Comparison of ENCODE assay signal across 8 cellular contexts in the genomic region with DNA sequence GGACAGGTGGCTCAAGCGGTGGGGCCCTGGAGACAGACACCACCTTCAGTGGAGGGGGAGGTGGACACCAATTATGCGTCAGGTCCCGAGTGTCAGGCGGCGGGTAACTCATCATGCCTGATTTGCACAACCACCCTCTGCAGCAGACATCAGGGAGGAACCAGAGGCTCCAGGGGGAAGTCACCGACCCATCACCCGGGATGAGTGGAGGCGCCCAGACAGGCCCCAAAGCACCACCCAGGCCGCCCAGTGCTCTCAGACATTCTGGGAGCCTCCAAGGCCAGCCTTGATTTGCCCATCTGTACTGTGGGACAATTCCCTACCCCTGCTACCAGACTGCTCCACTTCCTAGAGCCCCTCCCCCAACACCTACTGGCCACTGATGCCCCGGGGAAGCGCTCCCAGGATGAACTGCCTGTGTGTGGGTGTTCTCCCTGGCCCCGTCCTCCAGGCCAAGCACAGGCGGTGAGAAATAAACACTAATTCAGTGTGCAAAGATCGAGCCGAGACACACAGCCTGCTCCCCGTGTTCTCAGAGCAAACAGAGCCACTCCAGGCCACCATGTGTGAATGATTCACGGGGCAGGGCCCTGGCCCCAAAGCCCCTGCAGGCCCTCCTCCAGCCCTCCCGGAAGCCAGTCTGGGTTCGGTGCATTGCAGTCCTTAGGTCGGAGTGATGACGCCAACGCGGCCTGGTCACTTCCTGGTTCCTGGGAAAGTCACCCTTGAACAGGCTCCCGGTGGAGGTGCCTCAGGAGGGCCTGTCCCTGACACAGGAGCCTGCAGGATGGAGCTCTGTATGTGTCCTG.
DNase-seq lines count a peak whose midpoint lies in the region; ATAC-seq and TF ChIP-seq lines count a peak whose summit lies in the region.

No MANE protein-coding gene starts in this region.

- DNase-seq in astrocyte of the spinal cord (ENCODE audit: low read depth, low spot score) (peak; percentile 83), heart left ventricle (peak; percentile 69 to 86 (median 78)), NCI-H128 (lab: John Stamatoyannopoulos, UW; ENCODE audit: unreplicated experiment) (no peak), cortex of kidney (lab: John Stamatoyannopoulos, UW) (no peak), dedifferentiated amniotic fluid mesenchymal stem cell (ENCODE audit: extremely low spot score) (no peak)
- no peak for DNase-seq in activated CD4-positive, alpha-beta T cell treated with anti-CD3 and anti-CD28 coated beads for 48 hours

- no peaks in the 10 kb centered on the region for H3K9me3 ChIP-seq in BLaER1
- H3K9me3 ChIP-seq in heart left ventricle: no peaks in the 10 kb centered on the region
- H3K9me3 ChIP-seq in parathyroid adenoma (ENCODE audit: control insufficient read depth, low read length): no peaks in the 10 kb centered on the region

- peaks cover 26% of the 10 kb centered on the region for H3K79me2 ChIP-seq in parathyroid adenoma

- no peak overlapping the region for H2AFZ ChIP-seq in parathyroid adenoma

- H3K27ac ChIP-seq in BLaER1: peak overlapping the region; percentile 6; the same call in 1 of the 2 replicates
- H3K27ac ChIP-seq in heart left ventricle: peak overlapping the region in 8 of 12 donors; percentile 30 to 82 (median 68)
- peak overlapping the region; percentile 12 for H3K27ac ChIP-seq in parathyroid adenoma

- H3K4me3 ChIP-seq in BLaER1: no peak overlapping the region
- H3K4me3 ChIP-seq in astrocyte of the spinal cord (ENCODE audit: low read depth, low read length): no peak overlapping the region
- no peak overlapping the region for H3K4me3 ChIP-seq in heart left ventricle
- H3K4me3 ChIP-seq in parathyroid adenoma (ENCODE audit: low read depth, low read length): no peak overlapping the region

- H3K27me3 ChIP-seq in BLaER1: no peaks in the 10 kb centered on the region
- H3K27me3 ChIP-seq in heart left ventricle: no peaks in the 10 kb centered on the region
- no peaks in the 10 kb centered on the region for H3K27me3 ChIP-seq in parathyroid adenoma (ENCODE audit: control insufficient read depth, insufficient read depth, low read length)

- H3K36me3 ChIP-seq in BLaER1 (peaks cover 77% of the 10 kb centered on the region), heart left ventricle (no peaks in the 10 kb centered on the region), parathyroid adenoma (ENCODE audit: control insufficient read depth, insufficient read depth, low read length) (no peaks in the 10 kb centered on the region)

- in situ Hi-C loops in astrocyte of the spinal cord (cut with HindIII; ENCODE audit: low sequenced_read_pairs): no loop called here

- no peak overlapping the region for H3K9ac ChIP-seq in BLaER1
- no peak overlapping the region for H3K9ac ChIP-seq in parathyroid adenoma

- TF ChIP-seq CTCF in astrocyte of the spinal cord (IDR thresholded peaks at IDR 0.05; ENCODE audit: low read depth, low read length): no peak
- TF ChIP-seq CTCF in heart left ventricle (IDR thresholded peaks at IDR 0.05): no peak
- no peak for TF ChIP-seq CTCF in parathyroid adenoma (IDR thresholded peaks at IDR 0.05)

- no peak for TF ChIP-seq POLR2A in heart left ventricle (IDR thresholded peaks at IDR 0.05)

- intact Hi-C loops in heart left ventricle (cut with DNase I): no loop called here

- peak; percentile 13 to 74 (median 45) for ATAC-seq in heart left ventricle

- peaks cover 35% of the 10 kb centered on the region for H3K4me1 ChIP-seq in BLaER1
- H3K4me1 ChIP-seq in heart left ventricle: peaks cover 3 to 66% (median 38%) of the 10 kb centered on the region in 12 donors
- H3K4me1 ChIP-seq in parathyroid adenoma: no peaks in the 10 kb centered on the region

- peaks cover 92% of the 10 kb centered on the region for H4K20me1 ChIP-seq in BLaER1

- H3K4me2 ChIP-seq in BLaER1 (no peak overlapping the region), parathyroid adenoma (ENCODE audit: low read length) (no peak overlapping the region)

- 64 to 74% (median 69%) methylated on average over 21 to 24 of the region's 24 CpGs for WGBS in heart left ventricle, 4 donors

Comparison
In these comparisons a context has a peak if more than half of its experiments do, and no peak if none do; other contexts are left out.
1. H3K27ac ChIP-seq: peak in every context shown above with its lines; median percentile 68 in heart left ventricle; 12 in parathyroid adenoma; 6 in BLaER1.
2. DNase-seq: peak in astrocyte of the spinal cord (single experiment) and heart left ventricle (5 of 5); none in NCI-H128 (single experiment), cortex of kidney (single experiment), activated CD4-positive, alpha-beta T cell treated with anti-CD3 and anti-CD28 coated beads for 48 hours (single experiment) and dedifferentiated amniotic fluid mesenchymal stem cell (single experiment).